ENCODE assay signal across 8 cellular contexts in the genomic region with DNA sequence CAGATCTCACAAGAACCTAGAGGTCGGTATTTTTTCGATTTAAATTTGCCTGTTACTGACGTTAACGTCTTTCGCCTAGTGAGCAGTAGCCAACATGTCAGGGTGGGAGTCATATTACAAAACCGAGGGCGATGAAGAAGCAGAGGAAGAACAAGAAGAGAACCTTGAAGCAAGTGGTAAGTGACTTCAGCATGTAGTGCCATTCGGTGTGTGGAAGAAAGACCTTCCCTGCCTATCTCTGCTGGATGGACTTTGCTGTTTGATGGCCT. TPM values are rescaled to one million over a fixed set of nuclear protein-coding genes. Genes with fewer than 3 reads are reported as not detected.
DNase-seq lines count a peak whose midpoint lies in the region; ATAC-seq, FAIRE-seq and TF ChIP-seq lines count a peak whose summit lies in the region.

No MANE protein-coding gene starts in this region.

- H3K4me3 ChIP-seq in DND-41 (ENCODE audit: low read depth in 1 of 2, low read length in 2 of 2) (peak overlapping the region; percentile 64 to 97), esophagus (ENCODE audit: low read depth in 1 of 2, low read length in 2 of 2) (peak overlapping the region; percentile 88 to 90), pancreas (peak overlapping the region; percentile 46 to 95 (median 80))

- H3K9me3 ChIP-seq in DND-41 (ENCODE audit: insufficient read depth, low read length, severe bottlenecking) (no peaks in the 10 kb centered on the region), esophagus (ENCODE audit: control insufficient read depth in 2 of 2, insufficient read depth in 1 of 2, low read depth in 1 of 2, low read length in 1 of 2) (no peaks in the 10 kb centered on the region), pancreas (no peaks in the 10 kb centered on the region)

- FAIRE-seq in pancreas (lab: Jason Lieb, UNC), result no peak

- peak overlapping the region; percentile 97; the same call in 1 of the 2 replicates for H2AFZ ChIP-seq in DND-41 (ENCODE audit: low read depth, low read length)

- peaks cover 42% of the 10 kb centered on the region for H3K36me3 ChIP-seq in DND-41 (ENCODE audit: insufficient read depth, low read length)
- H3K36me3 ChIP-seq in esophagus (ENCODE audit: control insufficient read depth in 2 of 2, insufficient read depth in 2 of 2, low read length in 1 of 2), result peaks cover 0 to 7% of the 10 kb centered on the region in 2 donors
- peaks cover 0 to 18% (median 11%) of the 10 kb centered on the region in 3 donors for H3K36me3 ChIP-seq in pancreas

- peak overlapping the region; percentile 98 for H3K4me2 ChIP-seq in DND-41 (ENCODE audit: insufficient read depth, low read length)

- H4K20me1 ChIP-seq in DND-41 (ENCODE audit: insufficient read depth, low read length), result peaks cover 16% of the 10 kb centered on the region

- H3K4me1 ChIP-seq in DND-41 (ENCODE audit: insufficient read depth, low read length) (peaks cover 34% of the 10 kb centered on the region), esophagus (ENCODE audit: control insufficient read depth in 2 of 2, insufficient read depth in 2 of 2, low read length in 1 of 2) (no peaks in the 10 kb centered on the region), pancreas (peaks cover 18 to 27% (median 25%) of the 10 kb centered on the region in 3 donors)

- intact Hi-C loops in pancreas (cut with DNase I), result no loop called here

- ATAC-seq in DND-41 (ENCODE audit: insufficient read depth, low read depth) (no peak), pancreas (no peak), GM21723 (IDR thresholded peaks at IDR 0.05; ENCODE audit: unreplicated experiment) (no peak)

- H3K9ac ChIP-seq in DND-41 (ENCODE audit: low read depth, low read length), result peak overlapping the region; percentile 92

- POLR2A ChIA-PET in RWPE1 (lab: Yijun Ruan, JAX; ENCODE audit: low non-redundant PET), result no interaction called here

- peaks cover 64% of the 10 kb centered on the region for H3K79me2 ChIP-seq in DND-41 (ENCODE audit: insufficient read depth, low read length)

- H3K27ac ChIP-seq in DND-41 (ENCODE audit: low read length) (peak overlapping the region; percentile 98), RWPE1 (peak overlapping the region; percentile 90), esophagus (ENCODE audit: low read depth in 2 of 2, low read length in 1 of 2) (peak overlapping the region; percentile 95 to 99), pancreas (peak overlapping the region; percentile 79 to 96 (median 90))

- H3K27me3 ChIP-seq in DND-41 (ENCODE audit: insufficient read depth, low read length, poor library complexity), result no peaks in the 10 kb centered on the region
- no peaks in the 10 kb centered on the region for H3K27me3 ChIP-seq in esophagus (ENCODE audit: control insufficient read depth in 1 of 2, insufficient read depth in 2 of 2, low read length in 2 of 2)
- no peaks in the 10 kb centered on the region for H3K27me3 ChIP-seq in pancreas

- DNase-seq in DND-41 (no peak), RWPE1 (ENCODE audit: low spot score) (no peak), pancreas (no peak), NCI-H1105 treated with DMSO at 0.1 percent for 48 hours (lab: John Stamatoyannopoulos, UW) (no peak), hippocampal formation (lab: John Stamatoyannopoulos, UW) (no peak), NCI-H345 (lab: John Stamatoyannopoulos, UW) (no peak)

- TF ChIP-seq CTCF in DND-41 (IDR thresholded peaks at IDR 0.05; ENCODE audit: borderline replicate concordance, extremely low read depth, low read length, poor library complexity, severe bottlenecking), result no peak
- TF ChIP-seq CTCF in RWPE1 (conservative IDR thresholded peaks at IDR 0.05; ENCODE audit: low read depth), result no peak
- TF ChIP-seq CTCF in pancreas (IDR thresholded peaks at IDR 0.05), result no peak

- CTCF ChIA-PET in RWPE1 (lab: Yijun Ruan, JAX), result no interaction called here

- 2 to 7% methylated on average over 8 of the region's 8 CpGs for WGBS in esophagus, 2 donors
- 1 to 4% methylated on average over 8 of the region's 8 CpGs for WGBS in pancreas, 2 donors

RNA-seq across cellular contexts. Expression of a gene that starts 0.8 kb away (rescaled TPM):
- 100 to 1,000 TPM in 1 of 2 donors, 10 to 100 TPM in 1; 75.5 to 168 TPM for polyA plus RNA-seq in esophagus
- 10 to 100 TPM; 49.8 to 85.4 (median 76.1) TPM for total RNA-seq in pancreas
- 10 to 100 TPM; 51.5 to 86.4 TPM for polyA plus RNA-seq in pancreas

RNA-seq across cellular contexts. Expression of a gene that starts 1.0 kb away (rescaled TPM):
- polyA plus RNA-seq in esophagus (10 to 100 TPM; 22.8 to 34.8 TPM), pancreas (1 to 10 TPM; 9.5 to 9.6 TPM)
- 10 to 100 TPM in 3 of 6 donors, 1 to 10 TPM in 3; 8.2 to 14.8 (median 10.3) TPM for total RNA-seq in pancreas

RNA-seq across cellular contexts. Expression of a gene that starts 32.2 kb away (rescaled TPM):
- polyA plus RNA-seq in esophagus (10 to 100 TPM; 76.2 to 85.4 TPM), pancreas (10 to 100 TPM; 26.4 to 69.2 TPM)
- 10 to 100 TPM; 10.3 to 26.6 (median 20.2) TPM for total RNA-seq in pancreas
